ENCODE assay signal across 8 cellular contexts in the genomic region with DNA sequence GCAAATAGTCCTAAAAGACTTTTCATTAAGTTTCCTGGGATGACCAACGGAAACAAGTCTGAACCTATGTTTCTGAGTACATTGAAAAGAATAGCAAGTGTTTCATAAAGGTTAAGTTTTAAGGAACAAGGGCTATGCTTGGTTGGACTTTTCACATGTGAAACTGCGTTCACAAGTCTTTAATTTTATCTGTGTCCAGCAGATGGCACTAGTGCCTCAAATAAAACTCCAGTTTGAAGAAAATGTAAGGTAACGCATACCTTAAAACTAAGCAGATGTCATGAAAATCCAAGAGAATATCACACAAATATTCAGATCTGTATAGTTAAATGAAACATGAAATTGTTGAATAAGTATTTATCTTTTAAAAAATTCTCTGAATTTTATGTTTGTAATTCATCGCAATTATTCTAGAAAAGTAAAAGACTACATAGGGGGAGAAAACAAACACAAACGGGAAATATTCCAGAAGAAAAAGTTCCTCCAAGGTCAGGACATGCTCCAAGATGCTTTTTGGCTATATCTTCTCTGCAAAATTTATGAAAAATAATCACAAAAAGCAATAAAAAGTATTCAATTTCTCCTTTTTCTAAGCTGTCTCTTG.
DNase-seq lines count a peak whose midpoint lies in the region; ATAC-seq and TF ChIP-seq lines count a peak whose summit lies in the region.

No MANE protein-coding gene starts in this region.

- no peaks in the 10 kb centered on the region for H3K4me1 ChIP-seq in A673 (ENCODE audit: insufficient read depth, low read length, poor library complexity, severe bottlenecking)
- no peaks in the 10 kb centered on the region for H3K4me1 ChIP-seq in DOHH2 (ENCODE audit: control insufficient read depth, low read length)
- H3K4me1 ChIP-seq in HCT116 (ENCODE audit: control insufficient read depth in 1 of 2, insufficient read depth in 2 of 2, low read length in 2 of 2), result no peaks in the 10 kb centered on the region

- POLR2A ChIA-PET in A673 (lab: Charles Lee; ENCODE audit: low non-redundant PET) (no interaction called here), HCT116 (lab: Charles Lee) (no interaction called here)

- no peak overlapping the region for H3K4me2 ChIP-seq in DOHH2 (ENCODE audit: low read length)
- peak overlapping the region; percentile 30 for H3K4me2 ChIP-seq in HCT116 (ENCODE audit: low read length)

- no peak overlapping the region for H3K27ac Mint-ChIP-seq in T-helper 17 cell

- CTCF ChIA-PET in A673 (lab: Charles Lee) (no interaction called here), HCT116 (lab: Charles Lee) (interaction anchor here (0.6 to 1.3 kb wide), 3 partner anchors 471 to 939 kb away, joined by 3 to 7 read pairs (median 4); no protein-coding TSS in a partner anchor)

- H3F3A ChIP-seq in DOHH2 (ENCODE audit: control insufficient read depth, insufficient read depth), result no peaks in the 10 kb centered on the region

- TF ChIP-seq RAD21 in HCT116 (IDR thresholded peaks at IDR 0.05; ENCODE audit: low read depth), result peak; percentile 79

- TF ChIP-seq CTCF in A673 (conservative IDR thresholded peaks at IDR 0.05; ENCODE audit: low read depth, low read length) (peak; percentile 69), DOHH2 (IDR thresholded peaks at IDR 0.05; ENCODE audit: low read depth, low read length, poor library complexity, severe bottlenecking) (peak; percentile 59), HCT116 (IDR thresholded peaks at IDR 0.05 in 2 of 3, conservative IDR thresholded peaks at IDR 0.05 in 1 of 3; ENCODE audit: borderline replicate concordance in 1 of 3, insufficient read depth in 1 of 3, low read depth in 2 of 3, low read length in 2 of 3) (peak; percentile 27 to 74 (median 60); a peak in 4 of 6 replicates), NB4 (IDR thresholded peaks at IDR 0.05; ENCODE audit: low read depth, low read length) (peak; percentile 17), fibroblast of villous mesenchyme (IDR thresholded peaks at IDR 0.05; ENCODE audit: insufficient read depth, low read depth, low read length) (peak; percentile 62)

- no peaks in the 10 kb centered on the region for H3K9me2 ChIP-seq in DOHH2 (replicated peaks; ENCODE audit: control insufficient read depth, low read length)
- H3K9me2 ChIP-seq in HCT116 (ENCODE audit: insufficient read depth), result no peaks in the 10 kb centered on the region

- H4K20me1 ChIP-seq in DOHH2 (ENCODE audit: control insufficient read depth, insufficient read depth, low read depth, low read length) (no peaks in the 10 kb centered on the region), HCT116 (ENCODE audit: insufficient read depth) (no peaks in the 10 kb centered on the region)

- peak; percentile 73 for DNase-seq in A673 (ENCODE audit: low spot score)
- peak; percentile 83 for DNase-seq in HCT116 (ENCODE audit: low read depth, low spot score)
- DNase-seq in NB4 (ENCODE audit: low read depth), result peak; percentile 77
- peak in 1 of 3 donors; percentile 14 for DNase-seq in T-helper 17 cell
- peak; percentile 83 for DNase-seq in fibroblast of villous mesenchyme (ENCODE audit: low read depth)
- DNase-seq in pulmonary artery endothelial cell (ENCODE audit: low read depth, low spot score), result peak; percentile 40
- no peak for DNase-seq in activated CD8-positive, alpha-beta memory T cell treated with anti-CD3 and anti-CD28 coated beads, Interleukin-2, amount 50 U/mL, for 48 hours

- no peaks in the 10 kb centered on the region for H3K36me3 Mint-ChIP-seq in T-helper 17 cell (ENCODE audit: low read depth)

- BruUV-seq in A673 (replicated peaks; lab: Mats Ljungman, UMichigan) (no TSS peak), HCT116 (replicated peaks; lab: Mats Ljungman, UMichigan) (no TSS peak)

- intact Hi-C loops in A673 (cut with micrococcal nuclease; ENCODE audit: unreplicated experiment) (loop anchor here (2.0 to 10.0 kb wide), 4 partner anchors 84 to 1096 kb away; no protein-coding TSS in a partner anchor), HCT116 (cut with micrococcal nuclease) (loop anchor here (1.0 to 10.0 kb wide), 6 partner anchors 563 to 1499 kb away; no protein-coding TSS in a partner anchor)

- RAD21 ChIA-PET in HCT116 (lab: Charles Lee; ENCODE audit: low non-redundant PET in 1 of 2, low total read pairs in 2 of 2, uncharacterized antibody in 2 of 2, unreplicated experiment in 2 of 2), result no interaction called here

- no peak overlapping the region for H3K4me3 Mint-ChIP-seq in T-helper 17 cell

- ATAC-seq in HCT116 (peak; percentile 81), T-helper 17 cell (peak; percentile 50)

- no peaks in the 10 kb centered on the region for H3K9me3 ChIP-seq in A673 (ENCODE audit: low read depth, low read length, poor library complexity, severe bottlenecking)
- H3K9me3 ChIP-seq in DOHH2 (ENCODE audit: control insufficient read depth, insufficient read depth, low read length), result no peaks in the 10 kb centered on the region
- no peaks in the 10 kb centered on the region for H3K9me3 ChIP-seq in HCT116 (ENCODE audit: control insufficient read depth in 1 of 2, insufficient read depth in 1 of 2, low read depth in 1 of 2, low read length in 2 of 2)
- no peaks in the 10 kb centered on the region for H3K9me3 ChIP-seq in T-helper 17 cell (ENCODE audit: control insufficient read depth, low read length, poor library complexity, severe bottlenecking)

- H3K27ac ChIP-seq in A673 (ENCODE audit: low read depth, low read length, poor library complexity, severe bottlenecking), result no peak overlapping the region
- H3K27ac ChIP-seq in DOHH2 (ENCODE audit: low read depth, low read length), result no peak overlapping the region
- no peak overlapping the region for H3K27ac ChIP-seq in HCT116 (ENCODE audit: low read depth, low read length)

- H3K27me3 ChIP-seq in A673 (replicated peaks; ENCODE audit: insufficient read depth, low read depth, low read length, poor library complexity), result no peaks in the 10 kb centered on the region
- H3K27me3 ChIP-seq in DOHH2 (ENCODE audit: control insufficient read depth, low read length), result no peaks in the 10 kb centered on the region
- H3K27me3 ChIP-seq in HCT116 (ENCODE audit: insufficient read depth, low read length), result no peaks in the 10 kb centered on the region

- H3K36me3 ChIP-seq in A673 (ENCODE audit: insufficient read depth, low read length, poor library complexity, severe bottlenecking) (no peaks in the 10 kb centered on the region), DOHH2 (ENCODE audit: control insufficient read depth, low read length) (no peaks in the 10 kb centered on the region), HCT116 (ENCODE audit: control insufficient read depth in 1 of 2, insufficient read depth in 2 of 2, low read length in 2 of 2) (no peaks in the 10 kb centered on the region)

- H3K9ac ChIP-seq in HCT116 (ENCODE audit: low read length), result no peak overlapping the region

- peak overlapping the region; percentile 10 for H2AFZ ChIP-seq in HCT116 (ENCODE audit: low read depth, low read length, poor library complexity, severe bottlenecking)

- H3K4me1 Mint-ChIP-seq in T-helper 17 cell, result peaks cover 2% of the 10 kb centered on the region

- TF ChIP-seq POLR2A in HCT116 (IDR thresholded peaks at IDR 0.05; ENCODE audit: borderline replicate concordance, extremely low read depth, insufficient read depth, insufficient read length) (no peak), NB4 (IDR thresholded peaks at IDR 0.05; ENCODE audit: extremely low read depth, insufficient read length) (no peak)

- H3K27me3 Mint-ChIP-seq in T-helper 17 cell, result no peaks in the 10 kb centered on the region

- no peak overlapping the region for H3K4me3 ChIP-seq in A673 (ENCODE audit: low read depth, low read length, poor library complexity, severe bottlenecking)
- H3K4me3 ChIP-seq in DOHH2 (ENCODE audit: low read length), result no peak overlapping the region
- H3K4me3 ChIP-seq in HCT116 (replicated peaks in 1 of 2; ENCODE audit: low read depth in 1 of 2, low read length in 2 of 2), result no peak overlapping the region
- no peak overlapping the region for H3K4me3 ChIP-seq in NB4 (ENCODE audit: low read depth, low read length)
- no peak overlapping the region for H3K4me3 ChIP-seq in fibroblast of villous mesenchyme (ENCODE audit: low read depth, low read length)

- H3K79me2 ChIP-seq in DOHH2 (ENCODE audit: control insufficient read depth, low read length), result no peaks in the 10 kb centered on the region
- H3K79me2 ChIP-seq in HCT116 (ENCODE audit: insufficient read depth, low read length), result no peaks in the 10 kb centered on the region

TF ChIP-seq in HCT116, 20 proteins besides CTCF, POLR2A, EP300 and RAD21 (continues in another document):
- TF ChIP-seq EZH2 (IDR thresholded peaks at IDR 0.05), result no peak
- TF ChIP-seq ELF1 (IDR thresholded peaks at IDR 0.05; ENCODE audit: borderline replicate concordance, low read depth), result no peak
- no peak for TF ChIP-seq FOSL1 (IDR thresholded peaks at IDR 0.05; ENCODE audit: low read depth)
- no peak for TF ChIP-seq JUND (IDR thresholded peaks at IDR 0.05)
- no peak for TF ChIP-seq CEBPB (IDR thresholded peaks at IDR 0.05; ENCODE audit: low read depth)
- TF ChIP-seq, protein P1, sequence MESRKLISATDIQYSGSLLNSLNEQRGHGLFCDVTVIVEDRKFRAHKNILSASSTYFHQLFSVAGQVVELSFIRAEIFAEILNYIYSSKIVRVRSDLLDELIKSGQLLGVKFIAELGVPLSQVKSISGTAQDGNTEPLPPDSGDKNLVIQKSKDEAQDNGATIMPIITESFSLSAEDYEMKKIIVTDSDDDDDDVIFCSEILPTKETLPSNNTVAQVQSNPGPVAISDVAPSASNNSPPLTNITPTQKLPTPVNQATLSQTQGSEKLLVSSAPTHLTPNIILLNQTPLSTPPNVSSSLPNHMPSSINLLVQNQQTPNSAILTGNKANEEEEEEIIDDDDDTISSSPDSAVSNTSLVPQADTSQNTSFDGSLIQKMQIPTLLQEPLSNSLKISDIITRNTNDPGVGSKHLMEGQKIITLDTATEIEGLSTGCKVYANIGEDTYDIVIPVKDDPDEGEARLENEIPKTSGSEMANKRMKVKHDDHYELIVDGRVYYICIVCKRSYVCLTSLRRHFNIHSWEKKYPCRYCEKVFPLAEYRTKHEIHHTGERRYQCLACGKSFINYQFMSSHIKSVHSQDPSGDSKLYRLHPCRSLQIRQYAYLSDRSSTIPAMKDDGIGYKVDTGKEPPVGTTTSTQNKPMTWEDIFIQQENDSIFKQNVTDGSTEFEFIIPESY (IDR thresholded peaks at IDR 0.05; ENCODE audit: extremely low read depth, insufficient replicate concordance, low read length), result no peak
- TF ChIP-seq YY1 (IDR thresholded peaks at IDR 0.05; ENCODE audit: extremely low read depth, insufficient replicate concordance, low read depth, low read length), result no peak
- TF ChIP-seq SRF (IDR thresholded peaks at IDR 0.05; ENCODE audit: low read depth), result no peak
- no peak for TF ChIP-seq POLR2AphosphoS5 (IDR thresholded peaks at IDR 0.05; ENCODE audit: low read depth, low read length)
- no peak for TF ChIP-seq CBX3 (IDR thresholded peaks at IDR 0.05; ENCODE audit: low read depth)
- no peak for TF ChIP-seq SIN3A (IDR thresholded peaks at IDR 0.05; ENCODE audit: low read depth)
- TF ChIP-seq, protein P2, sequence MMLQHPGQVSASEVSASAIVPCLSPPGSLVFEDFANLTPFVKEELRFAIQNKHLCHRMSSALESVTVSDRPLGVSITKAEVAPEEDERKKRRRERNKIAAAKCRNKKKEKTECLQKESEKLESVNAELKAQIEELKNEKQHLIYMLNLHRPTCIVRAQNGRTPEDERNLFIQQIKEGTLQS (IDR thresholded peaks at IDR 0.05), result no peak
- no peak for TF ChIP-seq ZNF274 (IDR thresholded peaks at IDR 0.05; ENCODE audit: low read depth, low read length)

Comparison
In these comparisons a context has a peak if more than half of its experiments do, and no peak if none do; other contexts are left out.
1. CTCF ChIP-seq: peak in every context shown above with its lines; median percentile 69 in A673; 62 in fibroblast of villous mesenchyme; 60 in HCT116; 59 in DOHH2; 17 in NB4.